ENCODE assay signal across 8 cellular contexts in genomic region chr6:79947191-79948173, GRCh38. TPM values are rescaled to one million over a fixed set of nuclear protein-coding genes. Genes with fewer than 3 reads are reported as not detected.
DNase-seq lines count a peak whose midpoint lies in the region; ATAC-seq and TF ChIP-seq lines count a peak whose summit lies in the region.

ELOVL4 (minus strand) TSS chr6:79947553; CDS start chr6:79947279, 274 bp downstream.

- H3K4me3 ChIP-seq in esophagus muscularis mucosa = peak within 1 kb of the TSS; percentile 66 to 83 (median 76)

- H3K27me3 ChIP-seq in esophagus muscularis mucosa = no peaks in the 10 kb centered on the region

- peaks cover 26% of the 10 kb centered on the region for H3K4me1 Mint-ChIP-seq in activated T-cell treated with anti-CD3 and anti-CD28 coated beads, Interleukin-2, amount 50 U/mL, for 4 hours (ENCODE audit: low read depth)
- H3K4me1 Mint-ChIP-seq in stimulated activated memory B cell treated with anti-CD40 and anti-IgM and Interleukin-4, amounts not matched to agents 10 μg/mL and 1 μg/mL and 100 μg/mL, for 72 hours = peaks cover 14% of the 10 kb centered on the region

- no peaks in the 10 kb centered on the region for H3K9me3 Mint-ChIP-seq in activated T-cell treated with anti-CD3 and anti-CD28 coated beads, Interleukin-2, amount 50 U/mL, for 4 hours
- H3K9me3 Mint-ChIP-seq in stimulated activated memory B cell treated with anti-CD40 and anti-IgM and Interleukin-4, amounts not matched to agents 10 μg/mL and 1 μg/mL and 100 μg/mL, for 72 hours = no peaks in the 10 kb centered on the region

- DNase-seq in NCI-H69 (lab: John Stamatoyannopoulos, UW) (peak; percentile 98), esophagus muscularis mucosa (ENCODE audit: extremely low spot score) (no peak), myocyte (ENCODE audit: low read depth) (peak; percentile 60), NCI-H226 (no peak)
- peak; percentile 58 for DNase-seq in activated T-cell treated with anti-CD3 and anti-CD28 coated beads, Interleukin-2, amount 50 U/mL, for 4 hours

- TF ChIP-seq CTCF in esophagus muscularis mucosa (IDR thresholded peaks at IDR 0.05) = no peak

- no peak for TF ChIP-seq POLR2A in esophagus muscularis mucosa (IDR thresholded peaks at IDR 0.05; ENCODE audit: low read depth)

- H3K4me1 ChIP-seq in esophagus muscularis mucosa = peaks cover 16 to 29% (median 23%) of the 10 kb centered on the region in 4 donors

- no peaks in the 10 kb centered on the region for H3K36me3 Mint-ChIP-seq in activated T-cell treated with anti-CD3 and anti-CD28 coated beads, Interleukin-2, amount 50 U/mL, for 4 hours (ENCODE audit: insufficient read depth)
- H3K36me3 Mint-ChIP-seq in stimulated activated memory B cell treated with anti-CD40 and anti-IgM and Interleukin-4, amounts not matched to agents 10 μg/mL and 1 μg/mL and 100 μg/mL, for 72 hours = no peaks in the 10 kb centered on the region

- intact Hi-C loops in esophagus muscularis mucosa (cut with DNase I) = loop anchor here (2.0 to 10.0 kb wide), 4 partner anchors 57 to 1807 kb away; partner anchors contain the start of genes BCKDHB, TENT5A and TTK

- peak within 1 kb of the TSS; percentile 29 to 65 (median 56) for H3K27ac ChIP-seq in esophagus muscularis mucosa (replicated peaks in 1 of 4)

- 7% methylated on average over 13 of the region's 84 CpGs for WGBS in esophagus muscularis mucosa

- peak; percentile 55 for ATAC-seq in GM18502 (IDR thresholded peaks at IDR 0.05; ENCODE audit: poor library complexity, unreplicated experiment)
- ATAC-seq in HG03175 (IDR thresholded peaks at IDR 0.05; ENCODE audit: unreplicated experiment) = peak; percentile 31
- peak; percentile 77 to 83 for ATAC-seq in activated T-cell treated with anti-CD3 and anti-CD28 coated beads, Interleukin-2, amount 50 U/mL, for 4 hours
- peak; percentile 49 for ATAC-seq in stimulated activated memory B cell treated with anti-CD40 and anti-IgM and Interleukin-4, amounts not matched to agents 10 μg/mL and 1 μg/mL and 100 μg/mL, for 72 hours

- peaks cover 44% of the 10 kb centered on the region for H3K27me3 Mint-ChIP-seq in activated T-cell treated with anti-CD3 and anti-CD28 coated beads, Interleukin-2, amount 50 U/mL, for 4 hours (ENCODE audit: low read depth)
- H3K27me3 Mint-ChIP-seq in stimulated activated memory B cell treated with anti-CD40 and anti-IgM and Interleukin-4, amounts not matched to agents 10 μg/mL and 1 μg/mL and 100 μg/mL, for 72 hours = peaks cover 57% of the 10 kb centered on the region

- peak within 1 kb of the TSS; percentile 87 for H3K4me3 Mint-ChIP-seq in activated T-cell treated with anti-CD3 and anti-CD28 coated beads, Interleukin-2, amount 50 U/mL, for 4 hours
- peak within 1 kb of the TSS; percentile 75 for H3K4me3 Mint-ChIP-seq in stimulated activated memory B cell treated with anti-CD40 and anti-IgM and Interleukin-4, amounts not matched to agents 10 μg/mL and 1 μg/mL and 100 μg/mL, for 72 hours

- H3K9me3 ChIP-seq in esophagus muscularis mucosa = no peaks in the 10 kb centered on the region

- no peaks in the 10 kb centered on the region for H3K36me3 ChIP-seq in esophagus muscularis mucosa

- TF ChIP-seq EP300 in esophagus muscularis mucosa (IDR thresholded peaks at IDR 0.05) = no peak

- H3K27ac Mint-ChIP-seq in stimulated activated memory B cell treated with anti-CD40 and anti-IgM and Interleukin-4, amounts not matched to agents 10 μg/mL and 1 μg/mL and 100 μg/mL, for 72 hours = no peak within 1 kb of the TSS

RNA-seq across cellular contexts. Expression of gene ELOVL4, which starts in this region (rescaled TPM):
- total RNA-seq in activated T-cell treated with anti-CD3 and anti-CD28 coated beads, Interleukin-2, amount 50 U/mL, for 4 hours = 1 to 10 TPM in 1 of 3 donors, under 1 TPM in 2; 0.51 to 1.3 (median 0.82) TPM
- total RNA-seq in esophagus muscularis mucosa (1 to 10 TPM; 2.1 to 3.7 (median 2.1) TPM), myocyte (1.9 and 2.2 TPM in 2 replicates)
- 1.1 TPM for polyA plus RNA-seq in myocyte (2012)

Comparison
In these comparisons a context has a peak if more than half of its experiments do, and no peak if none do; other contexts are left out.
1. DNase-seq: peak in NCI-H69 (single experiment), activated T-cell treated with anti-CD3 and anti-CD28 coated beads, Interleukin-2, amount 50 U/mL, for 4 hours (single experiment) and myocyte (single experiment); none in esophagus muscularis mucosa (single experiment) and NCI-H226 (single experiment).
2. Peak in every context shown above with its lines, with median percentiles within 50 percentile points of each other: ATAC-seq.